Comparison of ENCODE assay signal across 33 cellular contexts in genomic region chr7:101330011-101330484, GRCh38. TPM values are rescaled to one million over a fixed set of nuclear protein-coding genes. Genes with fewer than 3 reads are reported as not detected.
DNase-seq lines count a peak whose midpoint lies in the region; ATAC-seq and TF ChIP-seq lines count a peak whose summit lies in the region.
"Had no signal": no experiment of that assay in that cellular context is flagged by ENCODE, and none has a peak within 500 bp of the region (broad histone marks: within the 10 kb centered on the region; RNA-seq: fewer than 3 reads in every experiment).

No MANE protein-coding gene starts in this region.

- H4K8ac ChIP-seq in H9 (replicated peaks; ENCODE audit: insufficient read length, low read depth, low read length), result no peak overlapping the region

- no peak overlapping the region for H3K14ac ChIP-seq in H9 (ENCODE audit: insufficient read depth, low read length)

- no peaks in the 10 kb centered on the region for H3K79me2 ChIP-seq in H9 (ENCODE audit: insufficient read depth, low read length)

- no peak overlapping the region for H4K91ac ChIP-seq in H9 (ENCODE audit: insufficient read length, low read depth, low read length)

- TF ChIP-seq CTCF in H9 (conservative IDR thresholded peaks at IDR 0.05) (no peak), endothelial cell (IDR thresholded peaks at IDR 0.05; ENCODE audit: unreplicated experiment) (no peak), right atrium auricular region (IDR thresholded peaks at IDR 0.05) (no peak), omental fat pad (IDR thresholded peaks at IDR 0.05) (no peak)

- no peak overlapping the region for H3T11ph ChIP-seq in H9 (ENCODE audit: low read length)

- H3K27me3 ChIP-seq in H9 (ENCODE audit: insufficient read depth, low read length), result no peaks in the 10 kb centered on the region
- H3K27me3 ChIP-seq in right atrium auricular region, result no peaks in the 10 kb centered on the region
- H3K27me3 ChIP-seq: cardiac muscle cell, colonic mucosa had no signal

- H2AK5ac ChIP-seq in H9 (ENCODE audit: insufficient read length, low read length), result no peak overlapping the region

- H3K4ac ChIP-seq in H9 (ENCODE audit: low read depth, low read length), result no peak overlapping the region

- H3K79me1 ChIP-seq in H9 (ENCODE audit: insufficient read depth, low read depth, low read length, poor library complexity, severe bottlenecking), result no peaks in the 10 kb centered on the region

- H4K5ac ChIP-seq in H9 (ENCODE audit: insufficient read length, low read depth, low read length), result no peak overlapping the region

- H3K36me3 ChIP-seq in right atrium auricular region, result no peaks in the 10 kb centered on the region
- H3K36me3 ChIP-seq: cardiac muscle cell, colonic mucosa, tibial nerve had no signal

- H2AFZ ChIP-seq in H9 (ENCODE audit: low read length), result no peak overlapping the region

- H2BK15ac ChIP-seq in H9 (ENCODE audit: low read depth, low read length), result no peak overlapping the region

- H4K20me1 ChIP-seq in H9 (ENCODE audit: control insufficient read depth, insufficient read depth, insufficient read length), result no peaks in the 10 kb centered on the region

- no peak overlapping the region for H2BK12ac ChIP-seq in H9 (ENCODE audit: insufficient read length, low read depth, low read length)

- H3K27me3 Mint-ChIP-seq in H9 (ENCODE audit: low read depth) (no peaks in the 10 kb centered on the region; the same call in 1 of the 2 replicates), endothelial cell (ENCODE audit: unreplicated experiment) (peaks cover 3% of the 10 kb centered on the region)
- H3K27me3 Mint-ChIP-seq: activated CD4-positive, alpha-beta T cell treated with anti-CD3 and anti-CD28 coated beads, Interleukin-2, amount 10 ng/mL, durations not matched to agents 7 days and 5 days had no signal

- no peak overlapping the region for H3K56ac ChIP-seq in H9 (ENCODE audit: insufficient read length, low read depth, low read length)

- H3K4me1 Mint-ChIP-seq in H9 (peaks cover 3 to 4% of the 10 kb centered on the region in 2 experiments; a peak in 2 of 4 replicates), endothelial cell (ENCODE audit: unreplicated experiment) (peaks cover 5% of the 10 kb centered on the region)
- H3K4me1 Mint-ChIP-seq: activated B cell treated with CpG ODN at 0.5 μM for 24 hours; activated CD4-positive, alpha-beta T cell treated with anti-CD3 and anti-CD28 coated beads, Interleukin-2, amount 10 ng/mL, durations not matched to agents 7 days and 5 days; IgD-negative memory B cell; neural crest cell had no signal

- no peak overlapping the region for H2BK120ac ChIP-seq in H9 (ENCODE audit: low read depth, low read length, poor library complexity, severe bottlenecking)

- H3K9me3 ChIP-seq in H9 (ENCODE audit: control insufficient read depth, low read depth, low read length) (no peaks in the 10 kb centered on the region), right atrium auricular region (no peaks in the 10 kb centered on the region)
- H3K9me3 ChIP-seq: colonic mucosa, tibial nerve had no signal

- peak; percentile 14 for ATAC-seq in omental fat pad (ENCODE audit: low FRiP score)
- ATAC-seq in HG03432 (IDR thresholded peaks at IDR 0.05; ENCODE audit: unreplicated experiment), result no peak
- no peak for ATAC-seq in GM21447 (IDR thresholded peaks at IDR 0.05; ENCODE audit: unreplicated experiment)
- ATAC-seq: sciatic nerve had no signal

- DNase-seq in H9, result no peak
- peak; percentile 30 for DNase-seq in endothelial cell (ENCODE audit: low spot score)
- DNase-seq in right atrium auricular region (ENCODE audit: low spot score), result peak; percentile 62
- no peak for DNase-seq in omental fat pad (ENCODE audit: low spot score)
- no peak for DNase-seq in DMS53 treated with DMSO at 0.1 percent for 48 hours (lab: John Stamatoyannopoulos, UW; ENCODE audit: unreplicated experiment)
- DNase-seq: activated B cell treated with CpG ODN at 0.5 μM for 24 hours; activated CD4-positive, alpha-beta T cell treated with anti-CD3 and anti-CD28 coated beads, Interleukin-2, amount 10 ng/mL, durations not matched to agents 7 days and 5 days; activated effector memory CD4-positive, alpha-beta T cell treated with Interleukin-2 at 50 U/mL for 16 hours; activated naive CD8-positive, alpha-beta T cell treated with anti-CD3 and anti-CD28 coated beads, Interleukin-2, amount 10 ng/mL, durations not matched to agents 7 days and 5 days; activated T-cell treated with anti-CD3 and anti-CD28 coated beads, Interleukin-2, amount 50 U/mL, for 1 hour; aorta; C1 segment of cervical spinal cord; colonic mucosa; DMS153; effector CD4-positive, alpha-beta T cell; glutamatergic neuron; NCI-H1048; NCI-H2107; NCI-H345; NCI-H748 treated with DMSO at 0.1 percent for 48 hours; stimulated activated CD4-positive, alpha-beta T cell treated with anti-CD3 and anti-CD28 coated beads, Interleukin-4, amount 100 ng/mL, for 1 hour had no signal

- no peak overlapping the region for H2BK5ac ChIP-seq in H9 (ENCODE audit: insufficient read length, low read length)

- no peaks in the 10 kb centered on the region for H3K4me1 ChIP-seq in H9 (ENCODE audit: insufficient read depth, low read length)
- no peaks in the 10 kb centered on the region for H3K4me1 ChIP-seq in right atrium auricular region
- H3K4me1 ChIP-seq: colonic mucosa, tibial nerve had no signal

- no peak overlapping the region for H2BK20ac ChIP-seq in H9 (ENCODE audit: low read depth, low read length, poor library complexity, severe bottlenecking)

- no peak overlapping the region for H3K4me2 ChIP-seq in H9 (ENCODE audit: insufficient read depth, insufficient read length, low read length)

- H3K9me3 Mint-ChIP-seq in H9 (no peaks in the 10 kb centered on the region), endothelial cell (ENCODE audit: unreplicated experiment) (no peaks in the 10 kb centered on the region)
- H3K9me3 Mint-ChIP-seq: activated B cell treated with CpG ODN at 0.5 μM for 24 hours; activated CD4-positive, alpha-beta T cell treated with anti-CD3 and anti-CD28 coated beads, Interleukin-2, amount 10 ng/mL, durations not matched to agents 7 days and 5 days; activated naive CD8-positive, alpha-beta T cell treated with anti-CD3 and anti-CD28 coated beads, Interleukin-2, amount 10 ng/mL, durations not matched to agents 7 days and 5 days; IgD-negative memory B cell; neural crest cell had no signal

- no CpG with 5 or more reads among the region's 15 CpGs for WGBS in H9 (ENCODE audit: extremely low coverage, insufficient read length, low lambda C conversion rate)

- H3K23ac ChIP-seq in H9 (ENCODE audit: insufficient read length, low read depth, low read length), result no peak overlapping the region

- H3K27ac Mint-ChIP-seq in H9 (peak overlapping the region in 2 of 3 experiments; percentile 5 to 15; a peak in 2 of 7 replicates), endothelial cell (ENCODE audit: unreplicated experiment) (peak overlapping the region; percentile 32)
- H3K27ac Mint-ChIP-seq: activated B cell treated with CpG ODN at 0.5 μM for 24 hours; activated CD4-positive, alpha-beta T cell treated with anti-CD3 and anti-CD28 coated beads, Interleukin-2, amount 10 ng/mL, durations not matched to agents 7 days and 5 days; activated naive CD8-positive, alpha-beta T cell treated with anti-CD3 and anti-CD28 coated beads, Interleukin-2, amount 10 ng/mL, durations not matched to agents 7 days and 5 days; IgD-negative memory B cell had no signal

- no peaks in the 10 kb centered on the region for H3K23me2 ChIP-seq in H9 (ENCODE audit: insufficient read length, low read depth, low read length, poor library complexity, severe bottlenecking)

- no peak overlapping the region for H3K18ac ChIP-seq in H9 (ENCODE audit: insufficient read length, low read depth, low read length)

- no peak overlapping the region for H3K4me3 ChIP-seq in right atrium auricular region
- H3K4me3 ChIP-seq: cardiac muscle cell, colonic mucosa, tibial nerve had no signal

- H3K27ac ChIP-seq in H9 (ENCODE audit: insufficient read length, low read depth, low read length), result no peak overlapping the region
- H3K27ac ChIP-seq in right atrium auricular region, result no peak overlapping the region
- H3K27ac ChIP-seq: cardiac muscle cell, colonic mucosa, epithelial cell of prostate, tibial nerve had no signal

- H3K4me3 Mint-ChIP-seq in H9 (no peak overlapping the region), endothelial cell (ENCODE audit: unreplicated experiment) (no peak overlapping the region)
- H3K4me3 Mint-ChIP-seq: activated B cell treated with CpG ODN at 0.5 μM for 24 hours; activated CD4-positive, alpha-beta T cell treated with anti-CD3 and anti-CD28 coated beads, Interleukin-2, amount 10 ng/mL, durations not matched to agents 7 days and 5 days; activated naive CD8-positive, alpha-beta T cell treated with anti-CD3 and anti-CD28 coated beads, Interleukin-2, amount 10 ng/mL, durations not matched to agents 7 days and 5 days; IgD-negative memory B cell; neural crest cell had no signal

- no peak overlapping the region for H3K9ac ChIP-seq in H9 (ENCODE audit: extremely low read depth, insufficient read length, low read length)

- H3K36me3 Mint-ChIP-seq in H9 (ENCODE audit: insufficient read depth in 1 of 3, low read depth in 3 of 3), result no peaks in the 10 kb centered on the region
- no peaks in the 10 kb centered on the region for H3K36me3 Mint-ChIP-seq in endothelial cell (ENCODE audit: low read depth, unreplicated experiment)
- H3K36me3 Mint-ChIP-seq: activated naive CD8-positive, alpha-beta T cell treated with anti-CD3 and anti-CD28 coated beads, Interleukin-2, amount 10 ng/mL, durations not matched to agents 7 days and 5 days had no signal

RNA-seq across cellular contexts. Expression of gene IFT22, which starts 8.4 kb away (rescaled TPM):
- total RNA-seq in H9 (2021), result 19.8 and 21.3 TPM in 2 replicates
- total RNA-seq in endothelial cell (ENCODE audit: unreplicated experiment), result 25.8 TPM
- total RNA-seq in right atrium auricular region, result 10 to 100 TPM; 22.0 to 26.9 TPM
- total RNA-seq in omental fat pad, result 10 to 100 TPM in 2 of 4 donors, 1 to 10 TPM in 2; 8.4 to 21.4 (median 12.6) TPM

RNA-seq across cellular contexts. Expression of gene COL26A1, which starts 32.6 kb away (rescaled TPM):
- 41.5 and 42.6 TPM in 2 replicates for total RNA-seq in H9 (2021)
- total RNA-seq in endothelial cell (ENCODE audit: unreplicated experiment), result 6.1 TPM
- total RNA-seq in right atrium auricular region, result not detected
- under 1 TPM in 1 of 4 donors, not detected in 3; 0.37 TPM for total RNA-seq in omental fat pad
- total RNA-seq: activated B cell treated with CpG ODN at 0.5 μM for 24 hours; activated CD4-positive, alpha-beta T cell treated with anti-CD3 and anti-CD28 coated beads, Interleukin-2, amount 10 ng/mL, durations not matched to agents 7 days and 5 days; activated CD8-positive, alpha-beta memory T cell treated with anti-CD3 and anti-CD28 coated beads for 36 hours; activated naive CD8-positive, alpha-beta T cell treated with anti-CD3 and anti-CD28 coated beads, Interleukin-2, amount 10 ng/mL, durations not matched to agents 7 days and 5 days; aorta; lung microvascular endothelial cell; posterior vena cava; T-helper 1 cell treated with Interleukin-12 subunit alpha and Interleukin-12 subunit beta and Interleukin-4 antibody, amounts not matched to agents 30 ng/mL and 1 ng/mL, for 36 hours had no signal

Comparison
In these comparisons a context has a peak if more than half of its experiments do, and no peak if none do; other contexts are left out.
1. DNase-seq: peak in endothelial cell (single experiment) and right atrium auricular region (single experiment); none in H9 (single experiment), omental fat pad (single experiment) and DMS53 treated with DMSO at 0.1 percent for 48 hours (single experiment).